In the genomic region with DNA sequence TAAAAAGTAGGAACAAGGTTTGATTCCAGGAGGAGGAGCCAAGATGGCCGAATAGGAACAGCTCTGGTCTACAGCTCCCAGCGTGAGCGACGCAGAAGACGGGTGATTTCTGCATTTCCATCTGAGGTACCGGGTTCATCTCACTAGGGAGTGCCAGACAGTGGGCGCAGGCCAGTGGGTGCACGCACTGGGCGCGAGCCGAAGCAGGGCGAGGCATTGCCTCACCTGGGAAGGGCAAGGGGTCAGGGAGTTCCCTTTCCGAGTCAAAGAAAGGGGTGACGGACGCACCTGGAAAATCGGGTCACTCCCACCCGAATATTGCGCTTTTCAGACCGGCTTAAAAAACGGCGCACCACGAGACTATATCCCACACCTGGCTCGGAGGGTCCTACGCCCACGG, we compare ENCODE assay signal across 8 cellular contexts. TPM values are rescaled to one million over a fixed set of nuclear protein-coding genes. Genes with fewer than 3 reads are reported as not detected.
"Had no signal": no experiment of that assay in that cellular context is flagged by ENCODE, and none has a peak within 500 bp of the region (broad histone marks: within the 10 kb centered on the region; RNA-seq: fewer than 3 reads in every experiment).

No MANE protein-coding gene starts in this region.

RNA-seq across cellular contexts. Expression of a gene that starts 42.9 kb away (rescaled TPM):
- total RNA-seq: PC-3, PC-9, Right ventricle myocardium inferior, Right ventricle myocardium superior, RPMI7951, SJCRH30, SJSA1, SK-MEL-5 had no signal
